13 cellular contexts compared by ENCODE assay signal in the genomic region with DNA sequence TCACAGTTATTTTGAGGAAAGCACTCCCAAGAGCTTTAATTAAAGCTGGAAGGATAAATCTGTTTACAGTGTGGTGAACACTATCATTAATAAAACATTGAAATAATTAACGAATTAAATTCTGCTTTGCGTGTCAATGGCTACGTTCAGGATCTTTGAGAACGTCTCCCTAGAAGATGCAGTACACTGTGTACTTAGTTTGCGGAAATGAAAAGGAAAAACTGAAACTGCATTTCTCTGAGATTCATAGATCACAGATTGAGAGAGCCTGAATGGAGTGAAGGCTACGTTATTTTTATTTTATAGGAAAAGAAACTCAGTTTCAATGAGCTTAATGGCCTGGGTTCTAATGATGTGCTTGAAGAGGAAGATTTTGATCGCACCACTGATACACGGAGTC.
DNase-seq lines count a peak whose midpoint lies in the region; ATAC-seq and FAIRE-seq lines count a peak whose summit lies in the region.
"Had no signal": no experiment of that assay in that cellular context is flagged by ENCODE, and none has a peak within 500 bp of the region (broad histone marks: within the 10 kb centered on the region; RNA-seq: fewer than 3 reads in every experiment).

No MANE protein-coding gene starts in this region.

- H3K4me1 ChIP-seq in adipocyte (ENCODE audit: control insufficient read depth, insufficient read depth, low read length): peaks cover 41% of the 10 kb centered on the region
- H3K4me1 ChIP-seq in mesenchymal stem cell (ENCODE audit: control insufficient read depth, insufficient read depth, low read depth, low read length): peaks cover 13% of the 10 kb centered on the region

- H4K8ac ChIP-seq in mesenchymal stem cell (ENCODE audit: low read length): no peak overlapping the region

- H2AFZ ChIP-seq in mesenchymal stem cell (ENCODE audit: low read depth, low read length): no peak overlapping the region

- H3K36me3 ChIP-seq in adipocyte (ENCODE audit: control insufficient read depth, insufficient read depth, low read length, severe bottlenecking): peaks cover 94% of the 10 kb centered on the region
- peaks cover 33 to 98% of the 10 kb centered on the region in 2 experiments for H3K36me3 ChIP-seq in mesenchymal stem cell (ENCODE audit: control insufficient read depth in 1 of 2, insufficient read depth in 2 of 2, low read depth in 1 of 2, low read length in 2 of 2)
- H3K36me3 ChIP-seq: WERI-Rb-1 had no signal

- H3K18ac ChIP-seq in mesenchymal stem cell (ENCODE audit: low read depth in 1 of 2, low read length in 2 of 2): no peak overlapping the region

- peaks cover 12% of the 10 kb centered on the region for H3K36me3 Mint-ChIP-seq in stimulated activated naive CD8-positive, alpha-beta T cell treated with anti-CD3 and anti-CD28 coated beads, Interleukin-15, Interleukin-2, amounts not matched to agents 100 ng/mL and 50 ng/mL, for 24 hours (ENCODE audit: low read depth)

- peaks cover 7% of the 10 kb centered on the region for H3K79me1 ChIP-seq in mesenchymal stem cell (replicated peaks; ENCODE audit: low read length, poor library complexity, severe bottlenecking)

- WGBS in mesenchymal stem cell: 92% methylated on average over 8 of the region's 8 CpGs

- H3K4me1 Mint-ChIP-seq in stimulated activated naive CD8-positive, alpha-beta T cell treated with anti-CD3 and anti-CD28 coated beads, Interleukin-15, Interleukin-2, amounts not matched to agents 100 ng/mL and 50 ng/mL, for 24 hours (ENCODE audit: low read depth): peaks cover 89% of the 10 kb centered on the region

- peak overlapping the region; percentile 69 for H3K27ac Mint-ChIP-seq in stimulated activated naive CD8-positive, alpha-beta T cell treated with anti-CD3 and anti-CD28 coated beads, Interleukin-15, Interleukin-2, amounts not matched to agents 100 ng/mL and 50 ng/mL, for 24 hours
- H3K27ac Mint-ChIP-seq: stimulated activated effector memory CD8-positive, alpha-beta T cell treated with anti-CD3 and anti-CD28 coated beads, Interleukin-12 subunit alpha, Interleukin-12 subunit beta, amount 100 ng/mL, for 72 hours had no signal

- H3K4me3 ChIP-seq in adipocyte (ENCODE audit: low read length) (no peak overlapping the region), mesenchymal stem cell (ENCODE audit: insufficient read depth in 1 of 2, low read depth in 1 of 2, low read length in 2 of 2) (no peak overlapping the region)
- H3K4me3 ChIP-seq: pancreas had no signal

- no peak overlapping the region for H3K14ac ChIP-seq in mesenchymal stem cell (ENCODE audit: low read length in 2 of 2)

- no peak overlapping the region for H2BK5ac ChIP-seq in mesenchymal stem cell (ENCODE audit: low read depth, low read length, poor library complexity, severe bottlenecking)

- H3K27ac ChIP-seq in mesenchymal stem cell (ENCODE audit: low read length, poor library complexity, severe bottlenecking): peak overlapping the region; percentile 84
- H3K27ac ChIP-seq: pancreas, WERI-Rb-1 had no signal

- no peak overlapping the region for H3K23ac ChIP-seq in mesenchymal stem cell (ENCODE audit: low read length in 2 of 2)

- H2BK12ac ChIP-seq in mesenchymal stem cell (ENCODE audit: low read length in 2 of 2): no peak overlapping the region

- H3K4me3 Mint-ChIP-seq in stimulated activated naive CD8-positive, alpha-beta T cell treated with anti-CD3 and anti-CD28 coated beads, Interleukin-15, Interleukin-2, amounts not matched to agents 100 ng/mL and 50 ng/mL, for 24 hours: peak overlapping the region; percentile 50
- H3K4me3 Mint-ChIP-seq: stimulated activated effector memory CD8-positive, alpha-beta T cell treated with anti-CD3 and anti-CD28 coated beads, Interleukin-12 subunit alpha, Interleukin-12 subunit beta, amount 100 ng/mL, for 72 hours had no signal

- no peak for DNase-seq in stimulated activated naive CD8-positive, alpha-beta T cell treated with anti-CD3 and anti-CD28 coated beads, Interleukin-15, Interleukin-2, amounts not matched to agents 100 U/mL and 50 U/mL, for 24 hours
- DNase-seq in adipocyte (ENCODE audit: low read depth) (no peak), mesenchymal stem cell (no peak), RCC 7860 (ENCODE audit: low spot score) (no peak), NCI-H2029 treated with DMSO at 0.1 percent for 48 hours (lab: John Stamatoyannopoulos, UW) (no peak)
- DNase-seq: activated effector memory CD4-positive, alpha-beta T cell treated with Interleukin-2 at 50 U/mL for 16 hours; pancreas; stimulated activated CD4-positive, alpha-beta T cell treated with anti-CD3 and anti-CD28 coated beads, Interleukin-1b, Interleukin-23, amount 100 ng/mL, for 48 hours; WERI-Rb-1 had no signal

- no peak overlapping the region for H4K91ac ChIP-seq in mesenchymal stem cell (ENCODE audit: low read length)

- H3K27me3 Mint-ChIP-seq in stimulated activated naive CD8-positive, alpha-beta T cell treated with anti-CD3 and anti-CD28 coated beads, Interleukin-15, Interleukin-2, amounts not matched to agents 100 ng/mL and 50 ng/mL, for 24 hours: peaks cover 3% of the 10 kb centered on the region

- no peak for FAIRE-seq in RCC 7860 (lab: Jason Lieb, UNC)
- FAIRE-seq: pancreas had no signal

- peak overlapping the region; percentile 1 for H3K9ac ChIP-seq in adipocyte (ENCODE audit: low read length)
- H3K9ac ChIP-seq in mesenchymal stem cell (ENCODE audit: low read length): peak overlapping the region; percentile 38

- H2BK120ac ChIP-seq in mesenchymal stem cell (ENCODE audit: low read depth, low read length): no peak overlapping the region

- H3K27me3 ChIP-seq in adipocyte (replicated peaks; ENCODE audit: control insufficient read depth, insufficient read depth, low read length) (no peaks in the 10 kb centered on the region), mesenchymal stem cell (ENCODE audit: control insufficient read depth in 1 of 2, insufficient read depth in 1 of 2, low read length in 2 of 2) (no peaks in the 10 kb centered on the region)
- H3K27me3 ChIP-seq: pancreas had no signal

- H2BK15ac ChIP-seq in mesenchymal stem cell (ENCODE audit: low read depth, poor library complexity, severe bottlenecking): no peak overlapping the region

- peaks cover 14% of the 10 kb centered on the region for H3K9me3 Mint-ChIP-seq in stimulated activated naive CD8-positive, alpha-beta T cell treated with anti-CD3 and anti-CD28 coated beads, Interleukin-15, Interleukin-2, amounts not matched to agents 100 ng/mL and 50 ng/mL, for 24 hours
- H3K9me3 Mint-ChIP-seq: stimulated activated effector memory CD8-positive, alpha-beta T cell treated with anti-CD3 and anti-CD28 coated beads, Interleukin-12 subunit alpha, Interleukin-12 subunit beta, amount 100 ng/mL, for 72 hours had no signal

- ATAC-seq in stimulated activated naive CD8-positive, alpha-beta T cell treated with anti-CD3 and anti-CD28 coated beads, Interleukin-15, Interleukin-2, amounts not matched to agents 100 U/mL and 50 U/mL, for 24 hours: no peak
- ATAC-seq in GM21717 (IDR thresholded peaks at IDR 0.05; ENCODE audit: unreplicated experiment) (no peak), HG02938 (IDR thresholded peaks at IDR 0.05; ENCODE audit: unreplicated experiment) (no peak)

- no peak overlapping the region for H3K4me2 ChIP-seq in mesenchymal stem cell (ENCODE audit: low read length, poor library complexity, severe bottlenecking)

- no peak overlapping the region for H3K4ac ChIP-seq in mesenchymal stem cell (ENCODE audit: low read depth in 1 of 2, low read length in 2 of 2)

- H3K9me3 ChIP-seq in adipocyte (ENCODE audit: control insufficient read depth, low read length) (no peaks in the 10 kb centered on the region), mesenchymal stem cell (ENCODE audit: control insufficient read depth, low read length) (no peaks in the 10 kb centered on the region)
- H3K9me3 ChIP-seq: pancreas had no signal

- H2AK5ac ChIP-seq in mesenchymal stem cell (ENCODE audit: low read length, severe bottlenecking): no peak overlapping the region
